Comparison of ENCODE assay signal across 20 cellular contexts in the genomic region with DNA sequence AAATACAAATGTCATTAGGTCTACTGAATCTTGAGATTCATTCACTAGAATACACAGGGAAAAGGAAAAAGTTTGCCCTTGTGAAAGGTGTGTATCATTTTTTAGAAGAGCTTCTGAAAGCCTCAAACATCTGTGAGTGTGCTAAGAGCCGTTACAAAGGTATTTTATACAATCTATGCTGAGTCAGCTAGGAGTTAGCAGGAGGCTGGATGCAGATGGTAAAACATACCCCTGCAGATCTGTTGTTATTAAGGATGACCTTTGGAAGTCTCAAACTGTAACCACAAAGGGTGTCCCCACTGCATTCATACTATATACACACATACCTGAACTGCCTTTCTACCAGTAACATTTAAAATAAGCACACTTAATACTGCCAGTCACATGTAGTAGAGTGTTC. TPM values are rescaled to one million over a fixed set of nuclear protein-coding genes. Genes with fewer than 3 reads are reported as not detected.
A peak's percentile ranks its signal among the peaks of the same experiment; 100 is the strongest.
DNase-seq lines count a peak whose midpoint lies in the region; ATAC-seq and TF ChIP-seq lines count a peak whose summit lies in the region.
"Had no signal": no experiment of that assay in that cellular context is flagged by ENCODE, and none has a peak within 500 bp of the region (broad histone marks: within the 10 kb centered on the region; RNA-seq: fewer than 3 reads in every experiment).

No MANE protein-coding gene starts in this region.

- H3K4me1 Mint-ChIP-seq in HFFc6 (ENCODE audit: low read depth): peaks cover 70% of the 10 kb centered on the region

- peak overlapping the region; percentile 99 for H3K27ac ChIP-seq in PC-3 (ENCODE audit: low read length)
- peak overlapping the region; percentile 15 to 18 for H3K27ac ChIP-seq in breast epithelium
- H3K27ac ChIP-seq in psoas muscle: peak overlapping the region; percentile 68
- no peak overlapping the region; a peak in 1 of 4 replicates for H3K27ac ChIP-seq in SK-N-SH (ENCODE audit: low read depth in 2 of 2, low read length in 1 of 2)
- H3K27ac ChIP-seq: SJSA1 had no signal

- ATAC-seq in PC-3 (no peak), psoas muscle (no peak), HG02610 (IDR thresholded peaks at IDR 0.05; ENCODE audit: unreplicated experiment) (no peak)

- H3K36me3 ChIP-seq in PC-3 (ENCODE audit: low read depth, low read length) (peaks cover 82% of the 10 kb centered on the region), breast epithelium (peaks cover 9% of the 10 kb centered on the region), psoas muscle (ENCODE audit: insufficient read depth in 1 of 2, low read depth in 1 of 2) (peaks cover 29 to 79% of the 10 kb centered on the region in 2 donors), SK-N-SH (replicated peaks in 1 of 2; ENCODE audit: control insufficient read depth in 1 of 2, insufficient read depth in 2 of 2, low read length in 1 of 2) (peaks cover 67 to 90% of the 10 kb centered on the region in 2 experiments)

- peaks cover 43% of the 10 kb centered on the region for H3K36me3 Mint-ChIP-seq in HFFc6 (ENCODE audit: low read depth)

- H3K9ac ChIP-seq in PC-3 (ENCODE audit: low read length): peak overlapping the region; percentile 26; the same call in 1 of the 2 replicates
- no peak overlapping the region for H3K9ac ChIP-seq in SK-N-SH

- TF ChIP-seq POLR2A in breast epithelium (IDR thresholded peaks at IDR 0.05): no peak

- H3K4me3 Mint-ChIP-seq in HFFc6: no peak overlapping the region
- H3K4me3 Mint-ChIP-seq: CD14-positive monocyte had no signal

- H3K4me1 ChIP-seq in PC-3 (ENCODE audit: insufficient read depth, low read length): peaks cover 66% of the 10 kb centered on the region
- peaks cover 3 to 20% of the 10 kb centered on the region in 2 donors for H3K4me1 ChIP-seq in breast epithelium
- H3K4me1 ChIP-seq in psoas muscle: peaks cover 57% of the 10 kb centered on the region
- H3K4me1 ChIP-seq in SK-N-SH (ENCODE audit: control insufficient read depth in 1 of 2, insufficient read depth in 2 of 2, low read depth in 1 of 2, low read length in 1 of 2): peaks cover 2 to 36% of the 10 kb centered on the region in 2 experiments; a peak in 3 of 4 replicates

- POLR2A ChIA-PET in PC-3 (lab: Charles Lee; ENCODE audit: unreplicated experiment): interaction anchor here (0.6 to 0.7 kb wide), 2 partner anchors 16 to 20 kb away, joined by 6 to 7 read pairs; no protein-coding TSS in a partner anchor
- POLR2A ChIA-PET in SK-N-SH (lab: Yijun Ruan, JAX): no interaction called here

- no peaks in the 10 kb centered on the region for H3K9me3 Mint-ChIP-seq in HFFc6
- H3K9me3 Mint-ChIP-seq: CD14-positive monocyte had no signal

- H4K20me1 ChIP-seq in PC-3 (ENCODE audit: low read length): no peaks in the 10 kb centered on the region
- no peaks in the 10 kb centered on the region for H4K20me1 ChIP-seq in SK-N-SH (ENCODE audit: insufficient read depth)

- intact Hi-C loops in PC-3 (cut with micrococcal nuclease) (loop anchor here (2.0 kb wide), 1 partner anchor 18 kb away; no protein-coding TSS in a partner anchor), breast epithelium (cut with DNase I; ENCODE audit: low total_unique reads) (no loop called here), psoas muscle (cut with DNase I) (no loop called here)

- H3K9me3 ChIP-seq in PC-3 (ENCODE audit: low read length): no peaks in the 10 kb centered on the region
- H3K9me3 ChIP-seq in breast epithelium: no peaks in the 10 kb centered on the region
- no peaks in the 10 kb centered on the region for H3K9me3 ChIP-seq in psoas muscle
- no peaks in the 10 kb centered on the region for H3K9me3 ChIP-seq in SK-N-SH
- H3K9me3 ChIP-seq: SJSA1 had no signal

- WGBS in psoas muscle, 3 donors: 43 to 51% (median 51%) methylated on average over 1 of the region's 1 CpG
- WGBS in SK-N-SH (ENCODE audit: low lambda C conversion rate): 76% methylated on average over 1 of the region's 1 CpG

- peak overlapping the region; percentile 48 for H3K4me2 ChIP-seq in PC-3 (ENCODE audit: low read length)
- no peak overlapping the region for H3K4me2 ChIP-seq in SK-N-SH

- peaks cover 56% of the 10 kb centered on the region for H3K79me2 ChIP-seq in PC-3 (ENCODE audit: low read length)
- H3K79me2 ChIP-seq in SK-N-SH (ENCODE audit: insufficient read depth): peaks cover 69% of the 10 kb centered on the region

- TF ChIP-seq CTCF in HFFc6 (IDR thresholded peaks at IDR 0.05) (no peak), PC-3 (conservative IDR thresholded peaks at IDR 0.05; ENCODE audit: low read depth, low read length) (no peak), breast epithelium (IDR thresholded peaks at IDR 0.05) (no peak), psoas muscle (IDR thresholded peaks at IDR 0.05) (no peak), SK-N-SH (IDR thresholded peaks at IDR 0.05) (no peak)

- CTCF ChIA-PET in PC-3 (lab: Charles Lee) (interaction anchor here (0.7 kb wide), 1 partner anchor 34 kb away, joined by 3 read pairs; no protein-coding TSS in a partner anchor), SK-N-SH (lab: Yijun Ruan, JAX) (interaction anchor here (0.6 to 0.8 kb wide), 2 partner anchors 34 to 401 kb away, joined by 3 read pairs; no protein-coding TSS in a partner anchor)

- DNase-seq in HFFc6 (no peak), PC-3 (peak; percentile 23), breast epithelium (ENCODE audit: low spot score in 2 of 2) (no peak), psoas muscle (no peak), RKO (ENCODE audit: low spot score) (no peak), SK-N-SH (no peak), NCI-H187 (lab: John Stamatoyannopoulos, UW) (no peak)
- DNase-seq: DMS153, GDM1, KG1, NCI-H1092, NCI-H2081 treated with DMSO at 0.1 percent for 48 hours, SW 1271 had no signal

- TF ChIP-seq EP300 in SK-N-SH (IDR thresholded peaks at IDR 0.05; ENCODE audit: borderline replicate concordance in 1 of 2, low read depth in 1 of 2, low read length in 1 of 2): no peak

- no TSS peak for BruUV-seq in PC-3 (replicated peaks; lab: Mats Ljungman, UMichigan)

- no peak overlapping the region for H2AFZ ChIP-seq in PC-3 (ENCODE audit: low read length)
- no peak overlapping the region for H2AFZ ChIP-seq in SK-N-SH (ENCODE audit: low read depth)

- no peak for TF ChIP-seq RAD21 in SK-N-SH (IDR thresholded peaks at IDR 0.05; ENCODE audit: low read length)

- H3K9me2 ChIP-seq in PC-3 (replicated peaks; ENCODE audit: low read length): no peaks in the 10 kb centered on the region
- no peaks in the 10 kb centered on the region for H3K9me2 ChIP-seq in SK-N-SH

- H3K27me3 Mint-ChIP-seq in HFFc6 (ENCODE audit: insufficient read depth): no peaks in the 10 kb centered on the region

- peak overlapping the region; percentile 62 for H3K27ac Mint-ChIP-seq in HFFc6

- no peak overlapping the region for H3K4me3 ChIP-seq in PC-3 (ENCODE audit: low read length)
- no peak overlapping the region for H3K4me3 ChIP-seq in breast epithelium
- no peak overlapping the region for H3K4me3 ChIP-seq in psoas muscle
- H3K4me3 ChIP-seq in SK-N-SH (ENCODE audit: low read depth in 2 of 2, low read length in 1 of 2): no peak overlapping the region
- H3K4me3 ChIP-seq: SJSA1 had no signal

- peaks cover 17% of the 10 kb centered on the region for H3F3A ChIP-seq in PC-3 (ENCODE audit: low read length, unreplicated experiment)
- H3F3A ChIP-seq in SK-N-SH (replicated peaks; ENCODE audit: insufficient read depth): peaks cover 29% of the 10 kb centered on the region

- H3K27me3 ChIP-seq in PC-3 (ENCODE audit: low read length): no peaks in the 10 kb centered on the region
- no peaks in the 10 kb centered on the region for H3K27me3 ChIP-seq in breast epithelium
- no peaks in the 10 kb centered on the region for H3K27me3 ChIP-seq in psoas muscle (ENCODE audit: insufficient read depth in 3 of 3, low read length in 2 of 3)
- H3K27me3 ChIP-seq in SK-N-SH (ENCODE audit: insufficient read depth): no peaks in the 10 kb centered on the region
- H3K27me3 ChIP-seq: SJSA1 had no signal

TF ChIP-seq in SK-N-SH, 30 proteins besides CTCF, POLR2A, EP300 and RAD21 (continues in another document):
- TF ChIP-seq, protein P1, sequence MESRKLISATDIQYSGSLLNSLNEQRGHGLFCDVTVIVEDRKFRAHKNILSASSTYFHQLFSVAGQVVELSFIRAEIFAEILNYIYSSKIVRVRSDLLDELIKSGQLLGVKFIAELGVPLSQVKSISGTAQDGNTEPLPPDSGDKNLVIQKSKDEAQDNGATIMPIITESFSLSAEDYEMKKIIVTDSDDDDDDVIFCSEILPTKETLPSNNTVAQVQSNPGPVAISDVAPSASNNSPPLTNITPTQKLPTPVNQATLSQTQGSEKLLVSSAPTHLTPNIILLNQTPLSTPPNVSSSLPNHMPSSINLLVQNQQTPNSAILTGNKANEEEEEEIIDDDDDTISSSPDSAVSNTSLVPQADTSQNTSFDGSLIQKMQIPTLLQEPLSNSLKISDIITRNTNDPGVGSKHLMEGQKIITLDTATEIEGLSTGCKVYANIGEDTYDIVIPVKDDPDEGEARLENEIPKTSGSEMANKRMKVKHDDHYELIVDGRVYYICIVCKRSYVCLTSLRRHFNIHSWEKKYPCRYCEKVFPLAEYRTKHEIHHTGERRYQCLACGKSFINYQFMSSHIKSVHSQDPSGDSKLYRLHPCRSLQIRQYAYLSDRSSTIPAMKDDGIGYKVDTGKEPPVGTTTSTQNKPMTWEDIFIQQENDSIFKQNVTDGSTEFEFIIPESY (IDR thresholded peaks at IDR 0.05; ENCODE audit: borderline replicate concordance, low read depth): no peak
- TF ChIP-seq, protein P2, sequence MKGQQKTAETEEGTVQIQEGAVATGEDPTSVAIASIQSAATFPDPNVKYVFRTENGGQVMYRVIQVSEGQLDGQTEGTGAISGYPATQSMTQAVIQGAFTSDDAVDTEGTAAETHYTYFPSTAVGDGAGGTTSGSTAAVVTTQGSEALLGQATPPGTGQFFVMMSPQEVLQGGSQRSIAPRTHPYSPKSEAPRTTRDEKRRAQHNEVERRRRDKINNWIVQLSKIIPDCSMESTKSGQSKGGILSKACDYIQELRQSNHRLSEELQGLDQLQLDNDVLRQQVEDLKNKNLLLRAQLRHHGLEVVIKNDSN (IDR thresholded peaks at IDR 0.05; ENCODE audit: borderline replicate concordance, low read depth): no peak

RNA-seq across cellular contexts. Expression of a gene that starts 8.3 kb away (rescaled TPM):
- total RNA-seq in HFFc6 (2021; fragmentation: NEBNext Ultra II Directional; extraction: Animal tissue kit (Norgen Biotek cat#: 25700)): under 1 TPM in 4 of 6 experiments, not detected in 2; 0.59 to 0.65 (median 0.60) TPM
- total RNA-seq in PC-3 (2014; rRNA removed): 1.0 TPM in 1 of 2 replicates, not detected in the other
- not detected for total RNA-seq in breast epithelium
- total RNA-seq in psoas muscle: under 1 TPM in 3 of 4 donors, not detected in 1; 0.49 to 0.87 (median 0.53) TPM
- under 1 TPM in 1 of 3 donors, not detected in 2; 0.14 TPM for polyA plus RNA-seq in psoas muscle
- 0.10 and 0.15 TPM in 2 replicates for polyA plus RNA-seq in SK-N-SH (2012; rRNA removed)
- polyA plus RNA-seq in SK-N-SH (2012; cell fraction: cytosol; rRNA removed): 0.12 and 0.14 TPM in 2 replicates
- 0.14 and 0.45 TPM in 2 replicates for polyA plus RNA-seq in SK-N-SH (2012; cell fraction: nucleus; rRNA removed)
- total RNA-seq: Daoy, H1, M059J, NCI-H460, SJSA1 had no signal
- polyA plus RNA-seq: CD14-positive monocyte, H1 had no signal

RNA-seq across cellular contexts. Expression of a gene that starts 27.3 kb away (rescaled TPM):
- 1,000 to 10,000 TPM; 1,095 to 1,408 (median 1,232) TPM for total RNA-seq in HFFc6 (2021; fragmentation: NEBNext Ultra II Directional; extraction: Animal tissue kit (Norgen Biotek cat#: 25700))
- total RNA-seq in PC-3 (2014; rRNA removed): 134 and 170 TPM in 2 replicates
- 100 to 1,000 TPM; 296 to 563 (median 375) TPM for total RNA-seq in breast epithelium
- 100 to 1,000 TPM; 548 to 930 (median 580) TPM for total RNA-seq in psoas muscle
- polyA plus RNA-seq in psoas muscle: 100 to 1,000 TPM; 423 to 754 (median 450) TPM
- 616 and 849 TPM in 2 replicates for polyA plus RNA-seq in SK-N-SH (2012; rRNA removed)
- polyA plus RNA-seq in SK-N-SH (2012; cell fraction: cytosol; rRNA removed): 705 and 770 TPM in 2 replicates
- polyA plus RNA-seq in SK-N-SH (2012; cell fraction: nucleus; rRNA removed): 216 and 380 TPM in 2 replicates

Comparison
In these comparisons a context has a peak if more than half of its experiments do, and no peak if none do; other contexts are left out.
1. H3K27ac ChIP-seq: peak in PC-3 (single experiment), breast epithelium (2 of 2) and psoas muscle (single experiment); none in SK-N-SH (0 of 2).